10 cellular contexts compared by ENCODE assay signal in genomic region chr6:35810831-35811698, GRCh38. TPM values are rescaled to one million over a fixed set of nuclear protein-coding genes. Genes with fewer than 3 reads are reported as not detected.
DNase-seq lines count a peak whose midpoint lies in the region; ATAC-seq, FAIRE-seq and TF ChIP-seq lines count a peak whose summit lies in the region.
"Had no signal": no experiment of that assay in that cellular context is flagged by ENCODE, and none has a peak within 500 bp of the region (broad histone marks: within the 10 kb centered on the region; RNA-seq: fewer than 3 reads in every experiment).

No MANE protein-coding gene starts in this region.

- no TSS peak for BruUV-seq in Calu3 (replicated peaks; lab: Mats Ljungman, UMichigan)
- BruUV-seq in K562 (replicated peaks; lab: Mats Ljungman, UMichigan): no TSS peak

- POLR2A ChIA-PET in K562 (lab: Yijun Ruan, JAX): interaction anchor here (1.0 kb wide), 1 partner anchor 10 kb away, joined by 3 read pairs; no protein-coding TSS in a partner anchor

- no peak for TF ChIP-seq POLR2A in K562 (conservative IDR thresholded peaks at IDR 0.05)

- TF ChIP-seq CTCF in Calu3 (IDR thresholded peaks at IDR 0.05; ENCODE audit: unreplicated experiment) (no peak), K562 (IDR thresholded peaks at IDR 0.05 in 2 of 3, conservative IDR thresholded peaks at IDR 0.05 in 1 of 3; ENCODE audit: insufficient read depth in 2 of 3, low read depth in 1 of 3, low read length in 3 of 3) (no peak), left ventricle myocardium inferior (IDR thresholded peaks at IDR 0.05; ENCODE audit: borderline replicate concordance) (no peak)

- peaks cover 10% of the 10 kb centered on the region for H3K36me3 Mint-ChIP-seq in Calu3 (ENCODE audit: insufficient read depth, unreplicated experiment)

- no peaks in the 10 kb centered on the region for H3K9me3 ChIP-seq in K562 (replicated peaks; ENCODE audit: control insufficient read depth, insufficient read depth, low read depth, low read length)
- peaks cover under 1% of the 10 kb centered on the region for H3K9me3 ChIP-seq in left ventricle myocardium inferior (replicated peaks)

- H3K79me2 ChIP-seq in K562 (ENCODE audit: control insufficient read depth, insufficient read depth, low read length): no peaks in the 10 kb centered on the region

- intact Hi-C loops in Calu3 (cut with micrococcal nuclease; ENCODE audit: unreplicated experiment) (no loop called here), K562 (cut with micrococcal nuclease) (no loop called here), left ventricle myocardium inferior (cut with micrococcal nuclease) (no loop called here)

- TF ChIP-seq RAD21 in K562 (CRISPR knock-in tag; conservative IDR thresholded peaks at IDR 0.05 in 1 of 2, IDR thresholded peaks at IDR 0.05 in 1 of 2): no peak

- CTCF ChIA-PET in Calu3 (lab: Charles Lee) (interaction anchor here (0.9 to 1.1 kb wide), 4 partner anchors 19 to 1066 kb away, joined by 3 to 5 read pairs (median 3); no protein-coding TSS in a partner anchor), K562 (lab: Yijun Ruan, JAX; ENCODE audit: low intra/inter-chr PET ratio) (no interaction called here)

- no peak overlapping the region for H3K9ac ChIP-seq in K562 (ENCODE audit: insufficient read depth in 1 of 2, low read depth in 2 of 2, low read length in 2 of 2)

- ATAC-seq in K562: peak; percentile 79
- no peak for ATAC-seq in GM21528 (IDR thresholded peaks at IDR 0.05; ENCODE audit: low FRiP score, unreplicated experiment)

- DNase-seq in Calu3 (peak; percentile 81), LoVo (ENCODE audit: low spot score) (peak; percentile 86), K562 (ENCODE audit: extremely low read depth in 1 of 4, low spot score in 3 of 4) (no peak), lung microvascular endothelial cell (ENCODE audit: low read depth in 2 of 2) (peak; percentile 28 to 79), activated gamma-delta T cell (lab: John Stamatoyannopoulos, UW) (no peak), germinal center (ENCODE audit: low spot score) (no peak), left ventricle myocardium inferior (no peak)
- DNase-seq: aorta had no signal

- WGBS in K562 (ENCODE audit: insufficient coverage, low coverage, missing lambda C conversion rate): 7% methylated on average over 17 of the region's 17 CpGs

- peak overlapping the region; percentile 72 for H3K27ac Mint-ChIP-seq in Calu3 (ENCODE audit: unreplicated experiment)

- H4K20me1 ChIP-seq in K562 (replicated peaks; ENCODE audit: control insufficient read depth, insufficient read depth, low read length): no peaks in the 10 kb centered on the region

- H3K27ac ChIP-seq in K562 (ENCODE audit: extremely low read depth, low read depth, low read length): no peak overlapping the region
- no peak overlapping the region for H3K27ac ChIP-seq in left ventricle myocardium inferior (replicated peaks)

- peaks cover 18% of the 10 kb centered on the region for H3K27me3 Mint-ChIP-seq in Calu3 (ENCODE audit: unreplicated experiment)

- peak overlapping the region; percentile 64; the same call in 1 of the 2 replicates for H2AFZ ChIP-seq in K562 (ENCODE audit: low read depth, low read length)

- peak overlapping the region; percentile 61 for H3K4me3 Mint-ChIP-seq in Calu3 (ENCODE audit: low read depth, unreplicated experiment)

- H3K27me3 ChIP-seq in K562 (ENCODE audit: control insufficient read depth in 2 of 2, insufficient read depth in 2 of 2, low read length in 2 of 2) (peaks cover 30 to 53% of the 10 kb centered on the region in 2 experiments), left ventricle myocardium inferior (ENCODE audit: low read depth) (peaks cover 55% of the 10 kb centered on the region)

- no peaks in the 10 kb centered on the region for H3K9me1 ChIP-seq in K562 (ENCODE audit: control insufficient read depth, insufficient read depth, low read length)

- H3K4me1 ChIP-seq in K562 (replicated peaks in 1 of 2; ENCODE audit: control insufficient read depth in 2 of 2, insufficient read depth in 2 of 2, low read length in 2 of 2) (peaks cover 0 to 4% of the 10 kb centered on the region in 2 experiments; a peak in 2 of 5 replicates), left ventricle myocardium inferior (no peaks in the 10 kb centered on the region)

- no peaks in the 10 kb centered on the region for H3K9me3 Mint-ChIP-seq in Calu3 (ENCODE audit: low read depth, unreplicated experiment)

- H3K4me1 Mint-ChIP-seq in Calu3 (ENCODE audit: low read depth, unreplicated experiment): peaks cover 21% of the 10 kb centered on the region

- no peaks in the 10 kb centered on the region for H3K36me3 ChIP-seq in K562 (ENCODE audit: control insufficient read depth, insufficient read depth, low read length)
- H3K36me3 ChIP-seq in left ventricle myocardium inferior: no peaks in the 10 kb centered on the region

- in situ Hi-C loops in K562 (cut with MboI): no loop called here

- TF ChIP-seq EP300 in K562 (IDR thresholded peaks at IDR 0.05; ENCODE audit: low read length): no peak

- peak overlapping the region; percentile 20 for H3K4me2 ChIP-seq in K562 (ENCODE audit: insufficient read depth, low read length)

- FAIRE-seq in K562 (lab: Jason Lieb, UNC): peak; percentile 48

- H3K4me3 ChIP-seq in K562 (no peak overlapping the region), left ventricle myocardium inferior (no peak overlapping the region)

RNA-seq across cellular contexts. Expression of gene LHFPL5, which starts 5.9 kb away (rescaled TPM):
- total RNA-seq in Calu3 (2022) (0.42 and 0.66 TPM in 2 replicates), K562 (2014; rRNA removed) (not detected in 2 replicates), K562 (2014; rRNA removed; fragmentation: Illumina TruSeq; extraction: Trizol) (not detected in 2 replicates), K562 (2015; rRNA removed; fragmentation: Illumina TruSeq; extraction: Trizol) (not detected in 2 replicates), K562 (2021) (not detected in 2 replicates), lung microvascular endothelial cell (not detected in 2 replicates), left ventricle myocardium inferior (not detected)
- not detected in 2 replicates for total RNA-seq in K562 (2011; cell fraction: chromatin; rRNA removed; ENCODE audit: low replicate concordance)
- not detected in 2 replicates for total RNA-seq in K562 (2011; cell fraction: nucleolus; rRNA removed)
- not detected in 2 replicates for total RNA-seq in K562 (2011; cell fraction: nucleoplasm; rRNA removed)
- polyA plus RNA-seq in K562 (2011; rRNA removed) (not detected in 2 replicates), K562 (2014; fragmentation: Illumina TruSeq; extraction: Trizol) (not detected in 2 replicates), K562 (2014; fragmentation: Nextera tagmentation; extraction: Ambion mirVana) (not detected), K562 (2014; rRNA removed) (not detected in 2 replicates)
- polyA plus RNA-seq in K562 (2011; cell fraction: cytosol; rRNA removed): not detected in 2 replicates
- polyA plus RNA-seq in K562 (2011; cell fraction: nucleus; rRNA removed): not detected in 2 replicates
- not detected in 2 replicates for polyA plus RNA-seq in K562 (2012)
- not detected in 2 replicates for polyA minus RNA-seq in K562 (2011; rRNA and poly(A)+ RNA removed)
- polyA minus RNA-seq in K562 (2011; cell fraction: cytosol; rRNA and poly(A)+ RNA removed): not detected in 2 replicates
- not detected in 2 replicates for polyA minus RNA-seq in K562 (2011; cell fraction: nucleus; rRNA and poly(A)+ RNA removed)
- total RNA-seq: aorta, liver had no signal
- polyA plus RNA-seq: aorta, liver had no signal

RNA-seq across cellular contexts. Expression of gene CLPS, which starts 13.9 kb away (rescaled TPM):
- total RNA-seq in Calu3 (2022): not detected in 2 replicates
- not detected in 2 replicates for total RNA-seq in K562 (2011; cell fraction: chromatin; rRNA removed; ENCODE audit: low replicate concordance)
- total RNA-seq in K562 (2011; cell fraction: nucleolus; rRNA removed): not detected in 2 replicates
- not detected in 2 replicates for total RNA-seq in K562 (2011; cell fraction: nucleoplasm; rRNA removed)
- total RNA-seq in K562 (2014; rRNA removed): not detected in 2 replicates
- total RNA-seq in K562 (2014; rRNA removed; fragmentation: Illumina TruSeq; extraction: Trizol): not detected in 2 replicates
- total RNA-seq in K562 (2015; rRNA removed; fragmentation: Illumina TruSeq; extraction: Trizol): not detected in 2 replicates
- total RNA-seq in K562 (2021): 2.4 and 2.9 TPM in 2 replicates
- not detected in 2 replicates for polyA plus RNA-seq in K562 (2011; rRNA removed)
- polyA plus RNA-seq in K562 (2011; cell fraction: cytosol; rRNA removed): not detected in 2 replicates
- polyA plus RNA-seq in K562 (2011; cell fraction: nucleus; rRNA removed): not detected in 2 replicates
- not detected in 2 replicates for polyA plus RNA-seq in K562 (2012)
- polyA plus RNA-seq in K562 (2014; fragmentation: Illumina TruSeq; extraction: Trizol): not detected in 2 replicates
- polyA plus RNA-seq in K562 (2014; fragmentation: Nextera tagmentation; extraction: Ambion mirVana): not detected
- polyA plus RNA-seq in K562 (2014; rRNA removed): not detected in 2 replicates
- not detected in 2 replicates for polyA minus RNA-seq in K562 (2011; rRNA and poly(A)+ RNA removed)
- polyA minus RNA-seq in K562 (2011; cell fraction: cytosol; rRNA and poly(A)+ RNA removed): not detected in 2 replicates
- polyA minus RNA-seq in K562 (2011; cell fraction: nucleus; rRNA and poly(A)+ RNA removed): not detected in 2 replicates
- total RNA-seq in lung microvascular endothelial cell: not detected in 2 replicates
- not detected for total RNA-seq in left ventricle myocardium inferior
- total RNA-seq: liver had no signal
- polyA plus RNA-seq: liver had no signal

RNA-seq across cellular contexts. Expression of gene CLPSL1, which starts 30.2 kb away (rescaled TPM):
- total RNA-seq in Calu3 (2022) (not detected in 2 replicates), K562 (2014; rRNA removed) (not detected in 2 replicates), K562 (2014; rRNA removed; fragmentation: Illumina TruSeq; extraction: Trizol) (not detected in 2 replicates), K562 (2015; rRNA removed; fragmentation: Illumina TruSeq; extraction: Trizol) (not detected in 2 replicates), K562 (2021) (not detected in 2 replicates), lung microvascular endothelial cell (not detected in 2 replicates), left ventricle myocardium inferior (not detected)
- not detected in 2 replicates for total RNA-seq in K562 (2011; cell fraction: chromatin; rRNA removed; ENCODE audit: low replicate concordance)
- total RNA-seq in K562 (2011; cell fraction: nucleolus; rRNA removed): not detected in 2 replicates
- not detected in 2 replicates for total RNA-seq in K562 (2011; cell fraction: nucleoplasm; rRNA removed)
- polyA plus RNA-seq in K562 (2011; rRNA removed) (not detected in 2 replicates), K562 (2014; fragmentation: Illumina TruSeq; extraction: Trizol) (not detected in 2 replicates), K562 (2014; fragmentation: Nextera tagmentation; extraction: Ambion mirVana) (not detected), K562 (2014; rRNA removed) (not detected in 2 replicates)
- not detected in 2 replicates for polyA plus RNA-seq in K562 (2011; cell fraction: cytosol; rRNA removed)
- polyA plus RNA-seq in K562 (2011; cell fraction: nucleus; rRNA removed): not detected in 2 replicates
- polyA plus RNA-seq in K562 (2012): not detected in 2 replicates
- polyA minus RNA-seq in K562 (2011; rRNA and poly(A)+ RNA removed): not detected in 2 replicates
- polyA minus RNA-seq in K562 (2011; cell fraction: cytosol; rRNA and poly(A)+ RNA removed): not detected in 2 replicates
- polyA minus RNA-seq in K562 (2011; cell fraction: nucleus; rRNA and poly(A)+ RNA removed): not detected in 2 replicates
- total RNA-seq: aorta, liver had no signal
- polyA plus RNA-seq: aorta, liver had no signal

RNA-seq across cellular contexts. Expression of gene CLPSL2, which starts 34.7 kb away (rescaled TPM):
- not detected in 2 replicates for total RNA-seq in Calu3 (2022)
- not detected in 2 replicates for total RNA-seq in K562 (2011; cell fraction: chromatin; rRNA removed; ENCODE audit: low replicate concordance)
- not detected in 2 replicates for total RNA-seq in K562 (2011; cell fraction: nucleolus; rRNA removed)
- not detected in 2 replicates for total RNA-seq in K562 (2011; cell fraction: nucleoplasm; rRNA removed)
- total RNA-seq in K562 (2014; rRNA removed): not detected in 2 replicates
- total RNA-seq in K562 (2014; rRNA removed; fragmentation: Illumina TruSeq; extraction: Trizol): not detected in 2 replicates
- total RNA-seq in K562 (2015; rRNA removed; fragmentation: Illumina TruSeq; extraction: Trizol): not detected in 2 replicates
- not detected in 2 replicates for total RNA-seq in K562 (2021)
- polyA plus RNA-seq in K562 (2011; rRNA removed): not detected in 2 replicates
- not detected in 2 replicates for polyA plus RNA-seq in K562 (2011; cell fraction: cytosol; rRNA removed)
- polyA plus RNA-seq in K562 (2011; cell fraction: nucleus; rRNA removed): not detected in 2 replicates
- polyA plus RNA-seq in K562 (2012): not detected in 2 replicates
- polyA plus RNA-seq in K562 (2014; fragmentation: Illumina TruSeq; extraction: Trizol): not detected in 2 replicates
- not detected for polyA plus RNA-seq in K562 (2014; fragmentation: Nextera tagmentation; extraction: Ambion mirVana)
- polyA plus RNA-seq in K562 (2014; rRNA removed): not detected in 2 replicates
- polyA minus RNA-seq in K562 (2011; rRNA and poly(A)+ RNA removed): not detected in 2 replicates
- not detected in 2 replicates for polyA minus RNA-seq in K562 (2011; cell fraction: cytosol; rRNA and poly(A)+ RNA removed)
- polyA minus RNA-seq in K562 (2011; cell fraction: nucleus; rRNA and poly(A)+ RNA removed): not detected in 2 replicates
- not detected in 2 replicates for total RNA-seq in lung microvascular endothelial cell
- not detected for total RNA-seq in left ventricle myocardium inferior
- total RNA-seq: aorta, liver had no signal
- polyA plus RNA-seq: aorta, liver had no signal

Comparison
In these comparisons a context has a peak if more than half of its experiments do, and no peak if none do; other contexts are left out.
1. DNase-seq: peak in Calu3 (single experiment), LoVo (single experiment) and lung microvascular endothelial cell (2 of 2); none in K562 (0 of 4), activated gamma-delta T cell (single experiment), germinal center (single experiment) and left ventricle myocardium inferior (single experiment).